ENCODE assay signal across 1 cellular context in genomic region chr3:126996905-126997304, GRCh38.
TF ChIP-seq lines count a peak whose summit lies in the region.

No MANE protein-coding gene starts in this region.

TF ChIP-seq in IMR-90, 13 proteins besides CTCF, POLR2A, EP300 and RAD21 (continued from another document):
- TF ChIP-seq SMC3 (IDR thresholded peaks at IDR 0.05; ENCODE audit: low read depth, low read length) (no peak), ELK1 (IDR thresholded peaks at IDR 0.05; ENCODE audit: borderline replicate concordance, low read depth, low read length) (no peak), BHLHE40 (IDR thresholded peaks at IDR 0.05; ENCODE audit: low read depth, low read length) (no peak), MAZ (IDR thresholded peaks at IDR 0.05; ENCODE audit: borderline replicate concordance, low read depth, low read length) (no peak), USF2 (IDR thresholded peaks at IDR 0.05; ENCODE audit: low read depth, low read length) (no peak), RFX5 (IDR thresholded peaks at IDR 0.05; ENCODE audit: low read depth, low read length) (no peak), FOS (IDR thresholded peaks at IDR 0.05; ENCODE audit: low read depth, low read length) (no peak), MXI1 (IDR thresholded peaks at IDR 0.05; ENCODE audit: borderline replicate concordance, low read depth, low read length) (no peak), RCOR1 (IDR thresholded peaks at IDR 0.05; ENCODE audit: insufficient replicate concordance, low read length) (no peak), NFE2L2 (IDR thresholded peaks at IDR 0.05; ENCODE audit: low read depth, low read length) (no peak)
